25 cellular contexts compared by ENCODE assay signal in the genomic region with DNA sequence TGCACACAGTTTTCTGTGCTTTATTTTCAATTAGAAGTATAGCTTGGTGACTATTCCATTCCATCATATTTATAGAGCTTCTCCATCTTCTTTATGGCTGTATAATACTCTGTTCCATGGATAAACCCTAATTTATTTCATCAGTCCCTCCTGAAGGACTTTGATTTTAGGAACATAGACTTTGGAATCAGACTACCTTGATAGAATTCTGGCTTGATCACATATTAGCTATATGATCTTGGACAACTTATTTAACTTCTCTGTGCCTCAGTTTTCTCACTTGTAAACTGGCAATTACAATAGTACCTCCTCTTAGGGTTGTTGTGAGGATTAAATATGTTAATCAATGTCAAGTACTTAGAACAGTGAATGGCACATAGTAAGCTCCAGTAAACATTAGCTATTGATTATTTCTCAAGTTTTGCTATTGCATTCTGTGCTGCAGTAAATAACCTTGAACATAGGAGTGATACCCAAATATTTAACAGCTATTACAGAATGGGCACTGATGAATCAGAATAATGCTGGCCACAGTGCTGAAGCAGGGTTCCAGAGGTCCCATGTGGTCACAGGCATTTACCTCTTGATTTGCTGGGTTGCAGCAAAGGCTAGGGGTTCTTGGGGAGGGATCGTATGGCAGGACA. TPM values are rescaled to one million over a fixed set of nuclear protein-coding genes. Genes with fewer than 3 reads are reported as not detected.
"Had no signal": no experiment of that assay in that cellular context is flagged by ENCODE, and none has a peak within 500 bp of the region (broad histone marks: within the 10 kb centered on the region; RNA-seq: fewer than 3 reads in every experiment).

No MANE protein-coding gene starts in this region.

- H3K27ac ChIP-seq: HL-60, SJSA1, SK-N-MC had no signal

- FAIRE-seq: HTR-8/SVneo, RCC 7860 had no signal

- H3K36me3 ChIP-seq: MG63, SJSA1 had no signal

- H3K4me3 ChIP-seq: MG63, SJSA1, SK-N-MC had no signal

- H3K4me1 ChIP-seq: SJSA1 had no signal

- DNase-seq: Karpas-422, KG1, MG63, NCI-H1092, NCI-H1105 treated with DMSO at 0.1 percent for 48 hours, NCI-H1417 treated with DMSO at 0.1 percent for 48 hours, NCI-H146, NCI-H1694 treated with DMSO at 0.1 percent for 48 hours, NCI-H1930, NCI-H2081 treated with DMSO at 0.1 percent for 48 hours, NCI-H2171, NCI-H226, NCI-H510A, NCI-H524 treated with DMSO at 0.1 percent for 48 hours, NCI-H69, NCI-H774, Right ventricle myocardium superior, RPMI8226, SIG-M5, T-helper 1 cell had no signal

- H3K9me3 ChIP-seq: MG63, SJSA1 had no signal

- H3K27me3 ChIP-seq: MG63, SJSA1 had no signal

RNA-seq across cellular contexts. Expression of gene NR1H4, which starts 12.2 kb away (rescaled TPM):
- total RNA-seq: Right ventricle myocardium superior had no signal
